ENCODE assay signal across 18 cellular contexts in genomic region chr16:88514526-88514925, GRCh38. TPM values are rescaled to one million over a fixed set of nuclear protein-coding genes. Genes with fewer than 3 reads are reported as not detected.
DNase-seq lines count a peak whose midpoint lies in the region; ATAC-seq, FAIRE-seq and TF ChIP-seq lines count a peak whose summit lies in the region.
"Had no signal": no experiment of that assay in that cellular context is flagged by ENCODE, and none has a peak within 500 bp of the region (broad histone marks: within the 10 kb centered on the region; RNA-seq: fewer than 3 reads in every experiment).

No MANE protein-coding gene starts in this region.

- H3K4me1 ChIP-seq in A549 (no peaks in the 10 kb centered on the region), neural progenitor cell (peaks cover 7% of the 10 kb centered on the region)

- WGBS in A549 (ENCODE audit: missing lambda C conversion rate) = 97% methylated on average over 4 of the region's 8 CpGs

- H3K4me3 Mint-ChIP-seq in brain (no peak overlapping the region), neural progenitor cell (peak overlapping the region; percentile 41)
- H3K4me3 Mint-ChIP-seq: CD4-positive, alpha-beta memory T cell; GM23338; H9 had no signal

- H2AFZ ChIP-seq in neural progenitor cell (replicated peaks) = no peak overlapping the region
- H2AFZ ChIP-seq: GM23338 had no signal

- TF ChIP-seq EP300 in A549 (IDR thresholded peaks at IDR 0.05) = no peak

- H3K9me3 Mint-ChIP-seq in brain (peaks cover 0 to 3% (median 0%) of the 10 kb centered on the region in 5 experiments), neural progenitor cell (peaks cover 8% of the 10 kb centered on the region)

- POLR2A ChIA-PET in A549 (lab: Yijun Ruan, JAX) = no interaction called here

- H3K27ac Mint-ChIP-seq in brain = peak overlapping the region; percentile 64 to 96 (median 72)
- H3K27ac Mint-ChIP-seq in neural progenitor cell = peak overlapping the region; percentile 90
- H3K27ac Mint-ChIP-seq: GM23338, H9 had no signal

- H3F3A ChIP-seq in neural progenitor cell (ENCODE audit: low read depth) = no peaks in the 10 kb centered on the region

- no peaks in the 10 kb centered on the region for H3K79me2 ChIP-seq in neural progenitor cell (ENCODE audit: low read depth)

- H3K4me2 ChIP-seq in A549 = no peak overlapping the region
- H3K4me2 ChIP-seq in neural progenitor cell = no peak overlapping the region
- H3K4me2 ChIP-seq: GM23338 had no signal

- no peak overlapping the region for H3K9ac ChIP-seq in neural progenitor cell

- peaks cover 38% of the 10 kb centered on the region for H3K4me1 Mint-ChIP-seq in brain
- H3K4me1 Mint-ChIP-seq in neural progenitor cell = peaks cover 25% of the 10 kb centered on the region

- TF ChIP-seq CTCF in A549 (IDR thresholded peaks at IDR 0.05) (no peak), brain (conservative IDR thresholded peaks at IDR 0.05) (no peak), neural progenitor cell (IDR thresholded peaks at IDR 0.05) (no peak)

- H3K36me3 Mint-ChIP-seq in brain = peaks cover 10% of the 10 kb centered on the region
- H3K36me3 Mint-ChIP-seq in neural progenitor cell = peaks cover 8% of the 10 kb centered on the region

- H3K27me3 Mint-ChIP-seq in brain = peaks cover 3% of the 10 kb centered on the region
- peaks cover 9% of the 10 kb centered on the region for H3K27me3 Mint-ChIP-seq in neural progenitor cell (ENCODE audit: insufficient read depth, low read depth)
- H3K27me3 Mint-ChIP-seq: CD4-positive, alpha-beta memory T cell had no signal

- no peaks in the 10 kb centered on the region for H4K20me1 ChIP-seq in neural progenitor cell (ENCODE audit: low read depth)

- no peak for FAIRE-seq in A549 (lab: Jason Lieb, UNC)
- FAIRE-seq: GM12891, GM18507 had no signal

- CTCF ChIA-PET in A549 (lab: Yijun Ruan, JAX) = no interaction called here

- no peak for TF ChIP-seq RAD21 in A549 (conservative IDR thresholded peaks at IDR 0.05 in 1 of 2, IDR thresholded peaks at IDR 0.05 in 1 of 2)

- no peaks in the 10 kb centered on the region for H3K36me3 ChIP-seq in neural progenitor cell

- H3K27ac ChIP-seq in A549 (no peak overlapping the region), neural progenitor cell (no peak overlapping the region), caudate nucleus (ENCODE audit: low read depth, low read length) (no peak overlapping the region)

- H3K9me3 ChIP-seq in A549 = no peaks in the 10 kb centered on the region
- no peaks in the 10 kb centered on the region for H3K9me3 ChIP-seq in neural progenitor cell (ENCODE audit: low read depth)

- no peak for ATAC-seq in A549
- no peak for ATAC-seq in HG02938 (IDR thresholded peaks at IDR 0.05; ENCODE audit: unreplicated experiment)
- ATAC-seq: HCT116 had no signal

- DNase-seq in A549 (ENCODE audit: low read depth in 1 of 2, low spot score in 1 of 2) (no peak), neural progenitor cell (ENCODE audit: low spot score) (no peak), caudate nucleus (lab: John Stamatoyannopoulos, UW) (no peak), NCI-H2227 treated with DMSO at 0.1 percent for 48 hours (lab: John Stamatoyannopoulos, UW) (no peak)
- DNase-seq: 8988T; Calu3; CD4-positive, alpha-beta memory T cell; COR-L47; DMS53; DMS79 treated with DMSO at 0.1 percent for 48 hours; GF-D8; H9 had no signal

- TF ChIP-seq POLR2A in A549 (IDR thresholded peaks at IDR 0.05; ENCODE audit: low read length) = no peak

- no peaks in the 10 kb centered on the region for H3K27me3 ChIP-seq in neural progenitor cell

- H3K4me3 ChIP-seq in A549 = no peak overlapping the region
- no peak overlapping the region for H3K4me3 ChIP-seq in neural progenitor cell
- H3K4me3 ChIP-seq: GM23338 had no signal

TF ChIP-seq in A549, 52 proteins besides CTCF, POLR2A, EP300 and RAD21:
- TF ChIP-seq ZFP36 (IDR thresholded peaks at IDR 0.05; ENCODE audit: borderline replicate concordance, partially characterized antibody) (peak; percentile 49), ELK1 (IDR thresholded peaks at IDR 0.05; ENCODE audit: low read depth, low read length) (no peak), JUN (IDR thresholded peaks at IDR 0.05) (no peak), NR3C1 (IDR thresholded peaks at IDR 0.05) (no peak), USF2 (IDR thresholded peaks at IDR 0.05) (no peak), MAFK (IDR thresholded peaks at IDR 0.05; ENCODE audit: partially characterized antibody) (no peak)

RNA-seq across cellular contexts. Expression of gene ZC3H18, which starts 55.7 kb away (rescaled TPM):
- 13.1 and 21.1 TPM in 2 replicates for polyA plus RNA-seq in A549 (2011; rRNA removed)
- 34.3 and 35.9 TPM in 2 replicates for polyA plus RNA-seq in A549 (2012; cell fraction: cytosol; rRNA removed)
- polyA plus RNA-seq in A549 (2012; cell fraction: nucleus; rRNA removed) = 93.0 and 98.7 TPM in 2 replicates
- polyA plus RNA-seq in A549 (2017; fragmentation: RNase III; extraction: RNeasy Plus Mini Kit Qiagen cat#74134 plus additional on column Dnase treatment) = 46.5 to 48.2 TPM (median 47.9 TPM) in 3 replicates
- polyA minus RNA-seq in A549 (2011; rRNA and poly(A)+ RNA removed) = 6.5 and 12.3 TPM in 2 replicates
- 61.8 TPM for polyA plus RNA-seq in brain (ENCODE audit: insufficient read depth, low read depth, low replicate concordance)
- total RNA-seq in neural progenitor cell (ENCODE audit: low replicate concordance) = 24.2 and 38.6 TPM in 2 replicates
